In genomic region chr3:34419801-34420200, GRCh38 we compare ENCODE assay signal across 1 cellular context.
TF ChIP-seq lines count a peak whose summit lies in the region.

No MANE protein-coding gene starts in this region.

TF ChIP-seq in GM12878, 131 proteins besides CTCF, POLR2A, EP300 and RAD21 (continued from another document):
- TF ChIP-seq REST (IDR thresholded peaks at IDR 0.05; ENCODE audit: low read depth, low read length), result peak; percentile 73; the same call in 1 of the 2 replicates
TF ChIP-seq in GM12878: peak in this region for 1.
